12 cellular contexts compared by ENCODE assay signal in the genomic region with DNA sequence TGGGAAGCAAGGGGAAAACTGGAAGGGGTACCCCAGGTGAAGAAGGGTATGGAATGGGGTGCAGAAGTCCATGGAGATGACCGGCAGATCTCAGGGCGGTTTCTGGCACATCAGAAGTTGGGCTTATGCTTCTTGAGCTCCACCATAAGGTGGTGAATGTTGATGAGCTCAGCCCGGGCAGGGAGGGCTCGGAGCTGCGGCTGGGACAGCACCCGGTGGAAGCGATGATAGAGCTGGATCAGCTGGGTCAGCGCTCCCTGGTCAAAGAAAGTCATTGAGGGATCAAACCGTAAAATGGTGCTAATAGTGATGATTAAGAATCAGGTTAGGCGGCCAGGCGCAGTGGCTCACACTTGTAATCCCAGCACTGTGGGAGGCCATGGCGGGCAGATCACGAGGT. TPM values are rescaled to one million over a fixed set of nuclear protein-coding genes. Genes with fewer than 3 reads are reported as not detected.
A peak's percentile ranks its signal among the peaks of the same experiment; 100 is the strongest.
DNase-seq lines count a peak whose midpoint lies in the region; ATAC-seq and TF ChIP-seq lines count a peak whose summit lies in the region.
"Had no signal": no experiment of that assay in that cellular context is flagged by ENCODE, and none has a peak within 500 bp of the region (broad histone marks: within the 10 kb centered on the region; RNA-seq: fewer than 3 reads in every experiment).

No MANE protein-coding gene starts in this region.

- peaks cover 7% of the 10 kb centered on the region for H3K27me3 Mint-ChIP-seq in activated T-cell treated with anti-CD3 and anti-CD28 coated beads, Interleukin-2, amount 50 U/mL, for 24 hours
- H3K27me3 Mint-ChIP-seq in stimulated activated naive B cell treated with anti-CD40 and anti-IgM and Interleukin-4, amounts not matched to agents 10 μg/mL and 1 μg/mL and 100 μg/mL, for 72 hours, result no peaks in the 10 kb centered on the region

- H3K79me2 ChIP-seq in SU-DHL-6 (ENCODE audit: insufficient read depth, low read length), result peaks cover 7% of the 10 kb centered on the region; the same call in 1 of the 2 replicates

- peaks cover 42% of the 10 kb centered on the region for H3K36me3 Mint-ChIP-seq in activated T-cell treated with anti-CD3 and anti-CD28 coated beads, Interleukin-2, amount 50 U/mL, for 24 hours (ENCODE audit: low read depth)
- peaks cover 22 to 28% of the 10 kb centered on the region in 2 donors for H3K36me3 Mint-ChIP-seq in stimulated activated naive B cell treated with anti-CD40 and anti-IgM and Interleukin-4, amounts not matched to agents 10 μg/mL and 1 μg/mL and 100 μg/mL, for 72 hours

- H2AFZ ChIP-seq in SU-DHL-6 (ENCODE audit: low read depth, low read length, severe bottlenecking), result no peak overlapping the region

- H3K9me3 ChIP-seq in SU-DHL-6 (ENCODE audit: insufficient read depth, low read length) (no peaks in the 10 kb centered on the region), esophagus (ENCODE audit: control insufficient read depth in 2 of 2, insufficient read depth in 1 of 2, low read depth in 1 of 2, low read length in 1 of 2) (no peaks in the 10 kb centered on the region)

- H3K27ac ChIP-seq in SU-DHL-6 (ENCODE audit: low read depth, low read length) (no peak overlapping the region), esophagus (ENCODE audit: low read depth in 2 of 2, low read length in 1 of 2) (peak overlapping the region; percentile 11 to 99)
- H3K27ac ChIP-seq: HL-60 had no signal

- H3K27me3 ChIP-seq in SU-DHL-6 (ENCODE audit: low read length), result no peaks in the 10 kb centered on the region
- no peaks in the 10 kb centered on the region for H3K27me3 ChIP-seq in esophagus (ENCODE audit: control insufficient read depth in 1 of 2, insufficient read depth in 2 of 2, low read length in 2 of 2)

- WGBS in esophagus, 2 donors, result 91 to 97% methylated on average over 13 of the region's 13 CpGs

- H3K4me1 Mint-ChIP-seq in activated T-cell treated with anti-CD3 and anti-CD28 coated beads, Interleukin-2, amount 50 U/mL, for 24 hours (ENCODE audit: low read depth), result peaks cover 46% of the 10 kb centered on the region
- H3K4me1 Mint-ChIP-seq in stimulated activated naive B cell treated with anti-CD40 and anti-IgM and Interleukin-4, amounts not matched to agents 10 μg/mL and 1 μg/mL and 100 μg/mL, for 72 hours, result peaks cover 28 to 36% of the 10 kb centered on the region in 2 donors

- H3F3A ChIP-seq in SU-DHL-6 (ENCODE audit: insufficient read depth), result peaks cover 17% of the 10 kb centered on the region

- no peaks in the 10 kb centered on the region for H3K9me2 ChIP-seq in SU-DHL-6 (replicated peaks; ENCODE audit: insufficient read depth, low read length)

- peak overlapping the region; percentile 95 for H3K27ac Mint-ChIP-seq in activated T-cell treated with anti-CD3 and anti-CD28 coated beads, Interleukin-2, amount 50 U/mL, for 24 hours
- H3K27ac Mint-ChIP-seq in stimulated activated naive B cell treated with anti-CD40 and anti-IgM and Interleukin-4, amounts not matched to agents 10 μg/mL and 1 μg/mL and 100 μg/mL, for 72 hours, result peak overlapping the region; percentile 97

- peak overlapping the region; percentile 78; the same call in 1 of the 2 replicates for H3K9ac ChIP-seq in SU-DHL-6 (ENCODE audit: low read length)

- H3K36me3 ChIP-seq in SU-DHL-6 (ENCODE audit: low read length) (no peaks in the 10 kb centered on the region), esophagus (ENCODE audit: control insufficient read depth in 2 of 2, insufficient read depth in 2 of 2, low read length in 1 of 2) (peaks cover 0 to 4% of the 10 kb centered on the region in 2 donors)

- no peak for TF ChIP-seq CTCF in SU-DHL-6 (IDR thresholded peaks at IDR 0.05; ENCODE audit: insufficient read depth, low read length, poor library complexity, severe bottlenecking)

- H3K9me3 Mint-ChIP-seq in activated T-cell treated with anti-CD3 and anti-CD28 coated beads, Interleukin-2, amount 50 U/mL, for 24 hours, result no peaks in the 10 kb centered on the region
- no peaks in the 10 kb centered on the region for H3K9me3 Mint-ChIP-seq in stimulated activated naive B cell treated with anti-CD40 and anti-IgM and Interleukin-4, amounts not matched to agents 10 μg/mL and 1 μg/mL and 100 μg/mL, for 72 hours

- in situ Hi-C loops in G401 (cut with HindIII; ENCODE audit: low sequenced_read_pairs), result no loop called here

- no peak for ATAC-seq in stimulated activated naive B cell treated with anti-CD40 and anti-IgM and Interleukin-4, amounts not matched to agents 10 μg/mL and 1 μg/mL and 100 μg/mL, for 72 hours (replicated peaks)
- ATAC-seq in GM21381 (IDR thresholded peaks at IDR 0.05; ENCODE audit: unreplicated experiment), result no peak
- no peak for ATAC-seq in GM21619 (IDR thresholded peaks at IDR 0.05; ENCODE audit: unreplicated experiment)

- no peak for DNase-seq in activated T-cell treated with anti-CD3 and anti-CD28 coated beads, Interleukin-2, amount 50 U/mL, for 24 hours
- DNase-seq in activated T-cell treated with anti-CD3 and anti-CD28 coated beads, Interleukin-2, amount 50 U/mL, for 1 hour, result no peak
- no peak for DNase-seq in stimulated activated naive B cell treated with anti-CD40 and anti-IgM and Interleukin-4, amounts not matched to agents 10 μg/mL and 1 μg/mL and 100 μg/mL, for 72 hours
- no peak for DNase-seq in G401 (ENCODE audit: low spot score)
- DNase-seq: activated CD4-positive, alpha-beta T cell treated with anti-CD3 and anti-CD28 coated beads for 1 hour; NCI-H187 treated with DMSO at 0.1 percent for 48 hours; retina had no signal

- H3K4me2 ChIP-seq in SU-DHL-6 (ENCODE audit: low read depth, low read length, poor library complexity, severe bottlenecking), result peak overlapping the region; percentile 75

- no peaks in the 10 kb centered on the region for H4K20me1 ChIP-seq in SU-DHL-6 (ENCODE audit: low read depth, low read length)

- peak overlapping the region; percentile 89 for H3K4me3 Mint-ChIP-seq in activated T-cell treated with anti-CD3 and anti-CD28 coated beads, Interleukin-2, amount 50 U/mL, for 24 hours
- H3K4me3 Mint-ChIP-seq in stimulated activated naive B cell treated with anti-CD40 and anti-IgM and Interleukin-4, amounts not matched to agents 10 μg/mL and 1 μg/mL and 100 μg/mL, for 72 hours, result peak overlapping the region; percentile 88 to 90

- H3K4me3 ChIP-seq in SU-DHL-6 (ENCODE audit: insufficient read depth, low read length, poor library complexity, severe bottlenecking) (no peak overlapping the region), esophagus (ENCODE audit: low read depth in 1 of 2, low read length in 2 of 2) (no peak overlapping the region)

- H3K4me1 ChIP-seq in esophagus (ENCODE audit: control insufficient read depth in 2 of 2, insufficient read depth in 2 of 2, low read length in 1 of 2), result peaks cover 7 to 12% of the 10 kb centered on the region in 2 donors

RNA-seq across cellular contexts. Expression of gene VPS52, which starts 20.9 kb away (rescaled TPM):
- polyA plus RNA-seq in esophagus, result 10 to 100 TPM; 44.9 to 48.9 TPM
- total RNA-seq in G401 (2014; rRNA removed; shearing (Covaris generic)), result 11.3 and 27.1 TPM in 2 replicates

RNA-seq across cellular contexts. Expression of gene RPS18, which starts 21.1 kb away (rescaled TPM):
- polyA plus RNA-seq in esophagus, result 1,000 to 10,000 TPM; 7,154 to 7,464 TPM
- 3,510 and 5,097 TPM in 2 replicates for total RNA-seq in G401 (2014; rRNA removed; shearing (Covaris generic))

RNA-seq across cellular contexts. Expression of gene B3GALT4, which starts 26.2 kb away (rescaled TPM):
- polyA plus RNA-seq in esophagus, result 10 to 100 TPM; 21.1 to 27.2 TPM
- total RNA-seq in G401 (2014; rRNA removed; shearing (Covaris generic)), result 0.61 and 1.9 TPM in 2 replicates

RNA-seq across cellular contexts. Expression of gene WDR46, which starts 38.3 kb away (rescaled TPM):
- 10 to 100 TPM; 38.6 to 44.5 TPM for polyA plus RNA-seq in esophagus
- 91.6 and 107 TPM in 2 replicates for total RNA-seq in G401 (2014; rRNA removed; shearing (Covaris generic))

RNA-seq across cellular contexts. Expression of gene PFDN6, which starts 38.7 kb away (rescaled TPM):
- polyA plus RNA-seq in esophagus, result 100 to 1,000 TPM; 127 to 293 TPM
- 131 and 154 TPM in 2 replicates for total RNA-seq in G401 (2014; rRNA removed; shearing (Covaris generic))
